Comparison of ENCODE assay signal across 3 cellular contexts in the genomic region with DNA sequence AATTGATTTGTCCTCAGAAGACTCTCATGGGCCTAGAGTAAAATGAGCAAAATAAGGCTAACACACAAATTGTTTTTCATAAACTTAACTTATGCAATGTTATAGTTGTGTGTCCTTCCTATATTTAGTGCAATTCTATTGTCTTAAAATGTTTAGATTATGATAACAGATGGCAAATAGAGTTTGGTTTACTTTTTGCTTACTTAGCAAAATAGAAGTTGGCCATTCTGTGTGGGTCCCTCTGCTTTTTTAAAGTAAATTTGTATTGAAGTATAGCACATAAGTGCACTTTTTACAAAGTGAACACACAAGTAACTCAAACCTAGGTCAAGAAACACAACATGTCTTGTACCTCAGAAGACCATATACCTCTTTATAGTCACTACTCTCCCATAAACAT.
TF ChIP-seq lines count a peak whose summit lies in the region.

No MANE protein-coding gene starts in this region.

TF ChIP-seq in A549, 52 proteins besides CTCF, POLR2A, EP300 and RAD21:
- TF ChIP-seq CHD4 (IDR thresholded peaks at IDR 0.05; ENCODE audit: borderline replicate concordance) (no peak), HOXB13 (CRISPR knock-in tag; IDR thresholded peaks at IDR 0.05; ENCODE audit: low read depth) (no peak), MAFK (IDR thresholded peaks at IDR 0.05; ENCODE audit: partially characterized antibody) (peak; percentile 95), ZSCAN20 (CRISPR knock-in tag; IDR thresholded peaks at IDR 0.05) (no peak)

TF ChIP-seq in IMR-90, 13 proteins besides CTCF, POLR2A, EP300 and RAD21:
- TF ChIP-seq RFX5 (IDR thresholded peaks at IDR 0.05; ENCODE audit: low read depth, low read length) (no peak), MAFK (IDR thresholded peaks at IDR 0.05; ENCODE audit: low read depth, low read length) (peak; percentile 93), MXI1 (IDR thresholded peaks at IDR 0.05; ENCODE audit: borderline replicate concordance, low read depth, low read length) (no peak)

TF ChIP-seq in H1, 55 proteins besides CTCF, POLR2A, EP300 and RAD21:
- TF ChIP-seq KDM1A (IDR thresholded peaks at IDR 0.05; ENCODE audit: borderline replicate concordance, low read length): no peak
- TF ChIP-seq TBP (IDR thresholded peaks at IDR 0.05; ENCODE audit: low read depth, low read length): no peak
- TF ChIP-seq KDM4A (IDR thresholded peaks at IDR 0.05; ENCODE audit: low read depth, low read length, severe bottlenecking): no peak
- TF ChIP-seq MAFK (IDR thresholded peaks at IDR 0.05; ENCODE audit: low read depth, low read length): peak; percentile 70; the same call in 1 of the 2 replicates
- TF ChIP-seq, protein P1, sequence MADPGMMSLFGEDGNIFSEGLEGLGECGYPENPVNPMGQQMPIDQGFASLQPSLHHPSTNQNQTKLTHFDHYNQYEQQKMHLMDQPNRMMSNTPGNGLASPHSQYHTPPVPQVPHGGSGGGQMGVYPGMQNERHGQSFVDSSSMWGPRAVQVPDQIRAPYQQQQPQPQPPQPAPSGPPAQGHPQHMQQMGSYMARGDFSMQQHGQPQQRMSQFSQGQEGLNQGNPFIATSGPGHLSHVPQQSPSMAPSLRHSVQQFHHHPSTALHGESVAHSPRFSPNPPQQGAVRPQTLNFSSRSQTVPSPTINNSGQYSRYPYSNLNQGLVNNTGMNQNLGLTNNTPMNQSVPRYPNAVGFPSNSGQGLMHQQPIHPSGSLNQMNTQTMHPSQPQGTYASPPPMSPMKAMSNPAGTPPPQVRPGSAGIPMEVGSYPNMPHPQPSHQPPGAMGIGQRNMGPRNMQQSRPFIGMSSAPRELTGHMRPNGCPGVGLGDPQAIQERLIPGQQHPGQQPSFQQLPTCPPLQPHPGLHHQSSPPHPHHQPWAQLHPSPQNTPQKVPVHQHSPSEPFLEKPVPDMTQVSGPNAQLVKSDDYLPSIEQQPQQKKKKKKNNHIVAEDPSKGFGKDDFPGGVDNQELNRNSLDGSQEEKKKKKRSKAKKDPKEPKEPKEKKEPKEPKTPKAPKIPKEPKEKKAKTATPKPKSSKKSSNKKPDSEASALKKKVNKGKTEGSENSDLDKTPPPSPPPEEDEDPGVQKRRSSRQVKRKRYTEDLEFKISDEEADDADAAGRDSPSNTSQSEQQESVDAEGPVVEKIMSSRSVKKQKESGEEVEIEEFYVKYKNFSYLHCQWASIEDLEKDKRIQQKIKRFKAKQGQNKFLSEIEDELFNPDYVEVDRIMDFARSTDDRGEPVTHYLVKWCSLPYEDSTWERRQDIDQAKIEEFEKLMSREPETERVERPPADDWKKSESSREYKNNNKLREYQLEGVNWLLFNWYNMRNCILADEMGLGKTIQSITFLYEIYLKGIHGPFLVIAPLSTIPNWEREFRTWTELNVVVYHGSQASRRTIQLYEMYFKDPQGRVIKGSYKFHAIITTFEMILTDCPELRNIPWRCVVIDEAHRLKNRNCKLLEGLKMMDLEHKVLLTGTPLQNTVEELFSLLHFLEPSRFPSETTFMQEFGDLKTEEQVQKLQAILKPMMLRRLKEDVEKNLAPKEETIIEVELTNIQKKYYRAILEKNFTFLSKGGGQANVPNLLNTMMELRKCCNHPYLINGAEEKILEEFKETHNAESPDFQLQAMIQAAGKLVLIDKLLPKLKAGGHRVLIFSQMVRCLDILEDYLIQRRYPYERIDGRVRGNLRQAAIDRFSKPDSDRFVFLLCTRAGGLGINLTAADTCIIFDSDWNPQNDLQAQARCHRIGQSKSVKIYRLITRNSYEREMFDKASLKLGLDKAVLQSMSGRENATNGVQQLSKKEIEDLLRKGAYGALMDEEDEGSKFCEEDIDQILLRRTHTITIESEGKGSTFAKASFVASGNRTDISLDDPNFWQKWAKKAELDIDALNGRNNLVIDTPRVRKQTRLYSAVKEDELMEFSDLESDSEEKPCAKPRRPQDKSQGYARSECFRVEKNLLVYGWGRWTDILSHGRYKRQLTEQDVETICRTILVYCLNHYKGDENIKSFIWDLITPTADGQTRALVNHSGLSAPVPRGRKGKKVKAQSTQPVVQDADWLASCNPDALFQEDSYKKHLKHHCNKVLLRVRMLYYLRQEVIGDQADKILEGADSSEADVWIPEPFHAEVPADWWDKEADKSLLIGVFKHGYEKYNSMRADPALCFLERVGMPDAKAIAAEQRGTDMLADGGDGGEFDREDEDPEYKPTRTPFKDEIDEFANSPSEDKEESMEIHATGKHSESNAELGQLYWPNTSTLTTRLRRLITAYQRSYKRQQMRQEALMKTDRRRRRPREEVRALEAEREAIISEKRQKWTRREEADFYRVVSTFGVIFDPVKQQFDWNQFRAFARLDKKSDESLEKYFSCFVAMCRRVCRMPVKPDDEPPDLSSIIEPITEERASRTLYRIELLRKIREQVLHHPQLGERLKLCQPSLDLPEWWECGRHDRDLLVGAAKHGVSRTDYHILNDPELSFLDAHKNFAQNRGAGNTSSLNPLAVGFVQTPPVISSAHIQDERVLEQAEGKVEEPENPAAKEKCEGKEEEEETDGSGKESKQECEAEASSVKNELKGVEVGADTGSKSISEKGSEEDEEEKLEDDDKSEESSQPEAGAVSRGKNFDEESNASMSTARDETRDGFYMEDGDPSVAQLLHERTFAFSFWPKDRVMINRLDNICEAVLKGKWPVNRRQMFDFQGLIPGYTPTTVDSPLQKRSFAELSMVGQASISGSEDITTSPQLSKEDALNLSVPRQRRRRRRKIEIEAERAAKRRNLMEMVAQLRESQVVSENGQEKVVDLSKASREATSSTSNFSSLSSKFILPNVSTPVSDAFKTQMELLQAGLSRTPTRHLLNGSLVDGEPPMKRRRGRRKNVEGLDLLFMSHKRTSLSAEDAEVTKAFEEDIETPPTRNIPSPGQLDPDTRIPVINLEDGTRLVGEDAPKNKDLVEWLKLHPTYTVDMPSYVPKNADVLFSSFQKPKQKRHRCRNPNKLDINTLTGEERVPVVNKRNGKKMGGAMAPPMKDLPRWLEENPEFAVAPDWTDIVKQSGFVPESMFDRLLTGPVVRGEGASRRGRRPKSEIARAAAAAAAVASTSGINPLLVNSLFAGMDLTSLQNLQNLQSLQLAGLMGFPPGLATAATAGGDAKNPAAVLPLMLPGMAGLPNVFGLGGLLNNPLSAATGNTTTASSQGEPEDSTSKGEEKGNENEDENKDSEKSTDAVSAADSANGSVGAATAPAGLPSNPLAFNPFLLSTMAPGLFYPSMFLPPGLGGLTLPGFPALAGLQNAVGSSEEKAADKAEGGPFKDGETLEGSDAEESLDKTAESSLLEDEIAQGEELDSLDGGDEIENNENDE (IDR thresholded peaks at IDR 0.05; ENCODE audit: insufficient replicate concordance, low read length): no peak
- TF ChIP-seq EZH2 (IDR thresholded peaks at IDR 0.05; ENCODE audit: low read depth, low read length, severe bottlenecking): no peak
- no peak for TF ChIP-seq YY1 (IDR thresholded peaks at IDR 0.05; ENCODE audit: low read depth, low read length)
